Comparison of ENCODE assay signal across 22 cellular contexts in the genomic region with DNA sequence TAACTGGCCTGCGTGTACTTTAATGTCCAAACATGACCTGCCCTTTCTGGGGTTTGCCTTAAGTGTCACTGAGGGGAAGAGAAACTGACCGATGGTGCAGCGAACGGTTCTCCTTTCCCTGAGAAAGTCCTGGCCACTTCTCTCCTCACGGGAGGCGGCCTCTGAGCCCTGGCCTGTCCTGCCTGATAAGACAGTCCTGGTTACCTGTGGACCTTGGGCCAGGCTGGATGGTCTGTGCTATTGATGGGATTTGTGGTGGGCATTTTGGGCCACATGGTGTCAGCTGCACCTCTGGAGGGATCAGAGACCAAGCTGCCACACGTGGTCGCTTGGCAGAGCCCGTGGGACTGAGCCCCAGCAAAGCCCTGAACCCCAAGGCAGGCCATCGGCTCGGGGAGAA. TPM values are rescaled to one million over a fixed set of nuclear protein-coding genes. Genes with fewer than 3 reads are reported as not detected.
"Had no signal": no experiment of that assay in that cellular context is flagged by ENCODE, and none has a peak within 500 bp of the region (broad histone marks: within the 10 kb centered on the region; RNA-seq: fewer than 3 reads in every experiment).

No MANE protein-coding gene starts in this region.

- H3K9me3 ChIP-seq: ascending aorta, esophagus squamous epithelium, lower lobe of right lung, transverse colon, uterus had no signal

- H3K27me3 ChIP-seq: ascending aorta, uterus had no signal

- ATAC-seq: activated T-cell treated with anti-CD3 and anti-CD28 coated beads, Interleukin-2, amount 50 U/mL, for 72 hours; lower lobe of right lung; natural killer cell treated with Interleukin-12 subunit alpha and Interleukin-12 subunit beta and Interleukin-15 and Interleukin-18, amount 100 ng/mL, for 72 hours; stimulated activated naive CD8-positive, alpha-beta T cell treated with anti-CD3 and anti-CD28 coated beads, Interleukin-15, Interleukin-2, amounts not matched to agents 100 U/mL and 50 U/mL, for 24 hours had no signal

- H3K4me3 ChIP-seq: ascending aorta, esophagus squamous epithelium, lower lobe of right lung, transverse colon, uterus had no signal

- H3K4me1 ChIP-seq: ascending aorta, esophagus squamous epithelium, lower lobe of right lung, transverse colon, uterus had no signal

- DNase-seq: activated CD4-positive, alpha-beta T cell treated with anti-CD3 and anti-CD28 coated beads, Interleukin-2, amount 50 U/mL, for 1 hour; activated CD4-positive, CD25-positive, alpha-beta regulatory T cell treated with anti-CD3 and anti-CD28 coated beads, Interleukin-2, amount 50 U/mL, for 72 hours; activated CD8-positive, alpha-beta memory T cell treated with anti-CD3 and anti-CD28 coated beads, Interleukin-2, amount 50 U/mL, for 48 hours; activated effector memory CD4-positive, alpha-beta T cell treated with anti-CD3 and anti-CD28 coated beads, Interleukin-2, amount 50 U/mL, for 16 hours; activated T-cell treated with anti-CD3 and anti-CD28 coated beads, Interleukin-2, amount 50 U/mL, for 72 hours; cerebellar nuclear complex; dermis blood vessel endothelial cell; effector memory CD8-positive, alpha-beta T cell; esophagus squamous epithelium; lower lobe of right lung; stimulated activated CD4-positive, alpha-beta T cell treated with anti-CD3 and anti-CD28 coated beads, Interleukin-12 subunit alpha, Interleukin-12 subunit beta, amount 100 ng/mL, for 4 hours; stimulated activated CD4-positive, alpha-beta T cell treated with anti-CD3 and anti-CD28 coated beads, Interleukin-1b, Interleukin-23, amount 100 ng/mL, for 48 hours; stimulated activated naive CD8-positive, alpha-beta T cell treated with anti-CD3 and anti-CD28 coated beads, Interleukin-15, Interleukin-2, amounts not matched to agents 100 U/mL and 50 U/mL, for 24 hours; transverse colon; uterus had no signal

- H3K27ac ChIP-seq: ascending aorta, esophagus squamous epithelium, lower lobe of right lung, transverse colon, uterus, VCaP had no signal

- H3K36me3 ChIP-seq: ascending aorta, esophagus squamous epithelium, lower lobe of right lung, transverse colon, uterus had no signal

RNA-seq across cellular contexts. Expression of a gene that starts 11.6 kb away (rescaled TPM):
- total RNA-seq: activated T-cell treated with anti-CD3 and anti-CD28 coated beads, Interleukin-2, amount 50 U/mL, for 72 hours; ascending aorta; bronchial epithelial cell; dermis blood vessel endothelial cell; lower lobe of right lung; natural killer cell treated with Interleukin-12 subunit alpha and Interleukin-12 subunit beta and Interleukin-15 and Interleukin-18, amount 100 ng/mL, for 72 hours; renal cortical epithelial cell; T-helper 1 cell treated with Interleukin-12 subunit alpha and Interleukin-12 subunit beta and Interleukin-4 antibody, amounts not matched to agents 30 ng/mL and 1 ng/mL, for 36 hours; uterus had no signal
- polyA plus RNA-seq: immature natural killer cell had no signal
